In the genomic region with DNA sequence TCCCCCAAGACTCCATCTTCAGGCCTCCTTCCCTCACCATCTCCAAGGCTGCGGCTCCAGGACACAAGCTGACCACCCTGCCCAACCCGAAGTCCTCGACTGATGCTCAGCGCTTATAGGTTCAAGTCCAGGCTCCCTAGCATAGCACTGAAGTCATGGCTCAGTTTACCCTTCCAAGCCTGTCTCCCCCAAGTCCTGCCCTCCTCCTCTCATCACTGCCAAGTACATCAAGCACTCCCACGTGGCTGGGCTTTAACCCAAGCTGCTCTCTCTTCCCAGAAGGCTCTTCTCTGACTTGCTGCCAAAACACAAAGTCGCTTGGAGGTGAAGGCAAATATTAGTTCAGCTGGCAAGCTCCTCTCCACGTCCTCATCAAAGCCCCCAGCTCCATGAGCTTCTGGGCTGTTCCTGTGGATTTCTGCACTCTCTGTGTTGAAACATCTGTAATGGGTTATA, we compare ENCODE assay signal across 10 cellular contexts. TPM values are rescaled to one million over a fixed set of nuclear protein-coding genes. Genes with fewer than 3 reads are reported as not detected.
A peak's percentile ranks its signal among the peaks of the same experiment; 100 is the strongest.
DNase-seq lines count a peak whose midpoint lies in the region; ATAC-seq, FAIRE-seq and TF ChIP-seq lines count a peak whose summit lies in the region.
"Had no signal": no experiment of that assay in that cellular context is flagged by ENCODE, and none has a peak within 500 bp of the region (broad histone marks: within the 10 kb centered on the region; RNA-seq: fewer than 3 reads in every experiment).

No MANE protein-coding gene starts in this region.

- no peak overlapping the region for H3K4me3 Mint-ChIP-seq in activated CD8-positive, alpha-beta memory T cell treated with anti-CD3 and anti-CD28 coated beads, Interleukin-2, amount 10 ng/mL, durations not matched to agents 7 days and 5 days

- TF ChIP-seq POLR2A in HepG2 (IDR thresholded peaks at IDR 0.05; ENCODE audit: insufficient read depth in 1 of 2, low read depth in 2 of 2, low read length in 2 of 2) (no peak), vagina (IDR thresholded peaks at IDR 0.05) (no peak)

- no peaks in the 10 kb centered on the region for H3K9me2 ChIP-seq in Karpas-422 (replicated peaks; ENCODE audit: insufficient read depth, low read length)

- TF ChIP-seq CTCF in brain microvascular endothelial cell (IDR thresholded peaks at IDR 0.05; ENCODE audit: low read depth, low read length, missing control alignments): no peak
- 0 out of 2 replicates have a peak, but pooled peaks have one; percentile 4 for TF ChIP-seq CTCF in HepG2 (CRISPR knock-in tag; IDR thresholded peaks at IDR 0.05)
- no peak for TF ChIP-seq CTCF in vagina (IDR thresholded peaks at IDR 0.05)

- TF ChIP-seq RAD21 in HepG2 (CRISPR knock-in tag; IDR thresholded peaks at IDR 0.05): no peak

- H3K4me1 Mint-ChIP-seq in activated CD8-positive, alpha-beta memory T cell treated with anti-CD3 and anti-CD28 coated beads, Interleukin-2, amount 10 ng/mL, durations not matched to agents 7 days and 5 days: peaks cover 17% of the 10 kb centered on the region

- in situ Hi-C loops in brain microvascular endothelial cell (cut with HindIII; ENCODE audit: low pct_ligation_motif_present, low sequenced_read_pairs) (no loop called here), HepG2 (cut with HindIII; ENCODE audit: extremely low pct_ligation_motif_present, low pct_unique_long_range_greater_than_20kb) (no loop called here)

- 45% methylated on average over 7 of the region's 7 CpGs for WGBS in HepG2 (ENCODE audit: low lambda C conversion rate)

- no peak overlapping the region for H2AFZ ChIP-seq in HepG2 (ENCODE audit: low read length)
- H2AFZ ChIP-seq in Karpas-422 (ENCODE audit: low read length): no peak overlapping the region

- H4K20me1 ChIP-seq in HepG2 (ENCODE audit: insufficient read depth, low read length) (no peaks in the 10 kb centered on the region), Karpas-422 (ENCODE audit: insufficient read depth, low read depth, low read length) (no peaks in the 10 kb centered on the region)

- CTCF ChIA-PET in activated CD8-positive, alpha-beta memory T cell treated with anti-CD3 and anti-CD28 coated beads, Interleukin-2, amount 10 ng/mL, durations not matched to agents 7 days and 5 days (lab: Charles Lee): no interaction called here
- CTCF ChIA-PET in HepG2 (lab: Yijun Ruan, JAX; ENCODE audit: low intra/inter-chr PET ratio, low total read pairs): no interaction called here

- peak; percentile 68 for FAIRE-seq in HepG2 (lab: Jason Lieb, UNC)
- FAIRE-seq: A204.1 had no signal

- ATAC-seq in activated CD8-positive, alpha-beta memory T cell treated with anti-CD3 and anti-CD28 coated beads, Interleukin-2, amount 10 ng/mL, durations not matched to agents 7 days and 5 days: no peak
- peak; percentile 92 for ATAC-seq in HepG2

- H3K9ac ChIP-seq in HepG2 (ENCODE audit: insufficient read depth, low read depth, low read length): no peak overlapping the region
- H3K9ac ChIP-seq in Karpas-422 (ENCODE audit: low read length): no peak overlapping the region

- intact Hi-C loops in HepG2 (cut with micrococcal nuclease; ENCODE audit: unreplicated experiment): no loop called here
- intact Hi-C loops in vagina (cut with DNase I): no loop called here

- no peak overlapping the region for H3K4me3 ChIP-seq in brain microvascular endothelial cell (ENCODE audit: low read depth, low read length)
- H3K4me3 ChIP-seq in HepG2 (replicated peaks in 1 of 3; ENCODE audit: insufficient read depth in 1 of 3, low read depth in 2 of 3, low read length in 3 of 3): no peak overlapping the region
- no peak overlapping the region for H3K4me3 ChIP-seq in vagina
- no peak overlapping the region for H3K4me3 ChIP-seq in Karpas-422 (ENCODE audit: low read length)
- H3K4me3 ChIP-seq: SJCRH30 had no signal

- H3K4me2 ChIP-seq in HepG2 (ENCODE audit: low read depth, low read length) (peak overlapping the region; percentile 57), Karpas-422 (ENCODE audit: low read depth, low read length, poor library complexity, severe bottlenecking) (no peak overlapping the region)

- DNase-seq in activated CD8-positive, alpha-beta memory T cell treated with anti-CD3 and anti-CD28 coated beads for 24 hours: peak; percentile 42
- no peak for DNase-seq in activated CD8-positive, alpha-beta memory T cell treated with anti-CD3 and anti-CD28 coated beads, Interleukin-2, amount 10 ng/mL, durations not matched to agents 7 days and 5 days
- DNase-seq in brain microvascular endothelial cell (peak; percentile 60), HepG2 (ENCODE audit: low spot score) (peak; percentile 89), vagina (ENCODE audit: extremely low spot score in 2 of 2) (no peak), superior temporal gyrus (ENCODE audit: extremely low spot score) (no peak), Karpas-422 (no peak), T1000 (lab: John Stamatoyannopoulos, UW) (no peak)

- H3K36me3 ChIP-seq in brain microvascular endothelial cell (replicated peaks) (no peaks in the 10 kb centered on the region), HepG2 (replicated peaks in 1 of 2; ENCODE audit: control insufficient read depth in 1 of 2, insufficient read depth in 2 of 2, low read length in 2 of 2) (no peaks in the 10 kb centered on the region), vagina (no peaks in the 10 kb centered on the region), Karpas-422 (ENCODE audit: insufficient read depth, low read length) (no peaks in the 10 kb centered on the region)
- H3K36me3 ChIP-seq: SJCRH30 had no signal

- peaks cover 50% of the 10 kb centered on the region for H3K4me1 ChIP-seq in HepG2 (ENCODE audit: insufficient read depth, low read length)
- H3K4me1 ChIP-seq in vagina: peaks cover 53% of the 10 kb centered on the region
- H3K4me1 ChIP-seq in Karpas-422 (ENCODE audit: low read length): no peaks in the 10 kb centered on the region

- no peaks in the 10 kb centered on the region for H3K27me3 ChIP-seq in brain microvascular endothelial cell (replicated peaks)
- peaks cover 0 to 11% of the 10 kb centered on the region in 2 experiments; a peak in 1 of 5 replicates for H3K27me3 ChIP-seq in HepG2 (ENCODE audit: control insufficient read depth in 1 of 2, insufficient read depth in 2 of 2, low read length in 2 of 2)
- no peaks in the 10 kb centered on the region for H3K27me3 ChIP-seq in vagina
- H3K27me3 ChIP-seq in Karpas-422 (ENCODE audit: low read length): no peaks in the 10 kb centered on the region
- H3K27me3 ChIP-seq: SJCRH30 had no signal

- peaks cover 57% of the 10 kb centered on the region for H3K27me3 Mint-ChIP-seq in activated CD8-positive, alpha-beta memory T cell treated with anti-CD3 and anti-CD28 coated beads, Interleukin-2, amount 10 ng/mL, durations not matched to agents 7 days and 5 days

- no peaks in the 10 kb centered on the region for H3K36me3 Mint-ChIP-seq in activated CD8-positive, alpha-beta memory T cell treated with anti-CD3 and anti-CD28 coated beads, Interleukin-2, amount 10 ng/mL, durations not matched to agents 7 days and 5 days

- H3K9me3 Mint-ChIP-seq in activated CD8-positive, alpha-beta memory T cell treated with anti-CD3 and anti-CD28 coated beads, Interleukin-2, amount 10 ng/mL, durations not matched to agents 7 days and 5 days (ENCODE audit: low read depth): no peaks in the 10 kb centered on the region

- peak in 1 of 2 experiments; percentile 68; a peak in 2 of 4 replicates for TF ChIP-seq EP300 in HepG2 (IDR thresholded peaks at IDR 0.05; ENCODE audit: low read depth in 2 of 2, low read length in 2 of 2)
- TF ChIP-seq EP300 in HepG2 (CRISPR knock-in tag; IDR thresholded peaks at IDR 0.05; ENCODE audit: borderline replicate concordance): no peak; the same call in 1 of the 2 replicates

- POLR2A ChIA-PET in HepG2 (lab: Yijun Ruan, JAX): interaction anchor here (1.1 kb wide), 1 partner anchor 22 kb away, joined by 10 read pairs; a partner anchor contains a TSS

- H3K27ac Mint-ChIP-seq in activated CD8-positive, alpha-beta memory T cell treated with anti-CD3 and anti-CD28 coated beads, Interleukin-2, amount 10 ng/mL, durations not matched to agents 7 days and 5 days: no peak overlapping the region

- BruUV-seq in HepG2 (replicated peaks; lab: Mats Ljungman, UMichigan): no TSS peak

- H3K79me2 ChIP-seq in HepG2 (ENCODE audit: insufficient read depth, low read length): no peaks in the 10 kb centered on the region
- H3K79me2 ChIP-seq in Karpas-422 (ENCODE audit: low read length): no peaks in the 10 kb centered on the region

- H3K9me3 ChIP-seq in HepG2 (ENCODE audit: low read length) (no peaks in the 10 kb centered on the region), vagina (no peaks in the 10 kb centered on the region), Karpas-422 (ENCODE audit: low read length) (no peaks in the 10 kb centered on the region)
- H3K9me3 ChIP-seq: SJCRH30 had no signal

- H3K27ac ChIP-seq in brain microvascular endothelial cell (no peak overlapping the region), HepG2 (ENCODE audit: extremely low read length, insufficient read depth, low read length) (no peak overlapping the region), vagina (peak overlapping the region; percentile 4), Karpas-422 (ENCODE audit: low read length) (no peak overlapping the region)
- H3K27ac ChIP-seq: SJCRH30 had no signal

RNA-seq across cellular contexts. Expression of a gene that starts 22.1 kb away (rescaled TPM):
- total RNA-seq in activated CD8-positive, alpha-beta memory T cell treated with anti-CD3 and anti-CD28 coated beads, Interleukin-2, amount 10 ng/mL, durations not matched to agents 7 days and 5 days: 10 to 100 TPM; 88.5 to 89.9 TPM
- total RNA-seq in HepG2 (2016; rRNA removed; fragmentation: Illumina TruSeq; extraction: Trizol): 39.5 and 48.6 TPM in 2 replicates
- total RNA-seq in HepG2 (2016; cell fraction: cytosol; rRNA removed; fragmentation: Illumina TruSeq; extraction: Trizol; ENCODE audit: low read depth): 21.2 and 25.8 TPM in 2 replicates
- 34.4 and 49.1 TPM in 2 replicates for total RNA-seq in HepG2 (2016; cell fraction: insoluble cytoplasmic fraction; rRNA removed; fragmentation: Illumina TruSeq; extraction: Trizol)
- total RNA-seq in HepG2 (2016; cell fraction: membrane; rRNA removed; fragmentation: Illumina TruSeq; extraction: Trizol): 11.9 and 12.7 TPM in 2 replicates
- 71.7 and 86.1 TPM in 2 replicates for total RNA-seq in HepG2 (2016; cell fraction: nucleus; rRNA removed; fragmentation: Illumina TruSeq; extraction: Trizol)
- polyA plus RNA-seq in HepG2 (2011; rRNA removed): 107 and 115 TPM in 2 replicates
- 45.5 and 75.4 TPM in 2 replicates for polyA plus RNA-seq in HepG2 (2011; cell fraction: cytosol; rRNA removed)
- 244 and 247 TPM in 2 replicates for polyA plus RNA-seq in HepG2 (2011; cell fraction: nucleus; rRNA removed)
- polyA plus RNA-seq in HepG2 (2012): 67.4 and 121 TPM in 2 replicates
- 1.8 and 2.0 TPM in 2 replicates for polyA plus RNA-seq in HepG2 (2016; cell fraction: cytosol; fragmentation: Illumina TruSeq; extraction: Trizol; ENCODE audit: low read depth)
- 21.2 and 23.1 TPM in 2 replicates for polyA plus RNA-seq in HepG2 (2016; cell fraction: insoluble cytoplasmic fraction; fragmentation: Illumina TruSeq; extraction: Trizol; ENCODE audit: low read depth)
- 3.2 and 3.8 TPM in 2 replicates for polyA plus RNA-seq in HepG2 (2016; cell fraction: membrane; fragmentation: Illumina TruSeq; extraction: Trizol; ENCODE audit: low read depth)
- polyA plus RNA-seq in HepG2 (2016; cell fraction: nucleus; fragmentation: Illumina TruSeq; extraction: Trizol; ENCODE audit: insufficient read depth, low read depth): 120 and 121 TPM in 2 replicates
- polyA minus RNA-seq in HepG2 (2011; rRNA and poly(A)+ RNA removed; ENCODE audit: low replicate concordance): 309 and 698 TPM in 2 replicates
- polyA minus RNA-seq in HepG2 (2011; cell fraction: cytosol; rRNA and poly(A)+ RNA removed): 78.7 and 104 TPM in 2 replicates
- polyA minus RNA-seq in HepG2 (2011; cell fraction: nucleus; rRNA and poly(A)+ RNA removed): 179 and 204 TPM in 2 replicates
- 68.8 TPM for total RNA-seq in vagina
- 38.0 and 88.4 TPM in 2 replicates for total RNA-seq in Karpas-422 (2014; rRNA removed; shearing (Covaris generic); ENCODE audit: low replicate concordance)

RNA-seq across cellular contexts. Expression of a gene that starts 23.7 kb away (rescaled TPM):
- total RNA-seq in activated CD8-positive, alpha-beta memory T cell treated with anti-CD3 and anti-CD28 coated beads, Interleukin-2, amount 10 ng/mL, durations not matched to agents 7 days and 5 days: 1 to 10 TPM; 2.7 to 3.2 TPM
- total RNA-seq in HepG2 (2016; rRNA removed; fragmentation: Illumina TruSeq; extraction: Trizol) (11.5 and 19.6 TPM in 2 replicates), vagina (5.9 TPM)
- 5.2 TPM in 2 replicates for total RNA-seq in HepG2 (2016; cell fraction: cytosol; rRNA removed; fragmentation: Illumina TruSeq; extraction: Trizol; ENCODE audit: low read depth)
- 10.8 and 20.2 TPM in 2 replicates for total RNA-seq in HepG2 (2016; cell fraction: insoluble cytoplasmic fraction; rRNA removed; fragmentation: Illumina TruSeq; extraction: Trizol)
- 16.6 and 16.8 TPM in 2 replicates for total RNA-seq in HepG2 (2016; cell fraction: membrane; rRNA removed; fragmentation: Illumina TruSeq; extraction: Trizol)
- 6.0 and 7.0 TPM in 2 replicates for total RNA-seq in HepG2 (2016; cell fraction: nucleus; rRNA removed; fragmentation: Illumina TruSeq; extraction: Trizol)
- 12.7 and 17.0 TPM in 2 replicates for polyA plus RNA-seq in HepG2 (2011; rRNA removed)
- 17.0 and 27.6 TPM in 2 replicates for polyA plus RNA-seq in HepG2 (2011; cell fraction: cytosol; rRNA removed)
- 4.1 and 7.8 TPM in 2 replicates for polyA plus RNA-seq in HepG2 (2011; cell fraction: nucleus; rRNA removed)
- polyA plus RNA-seq in HepG2 (2012): 16.9 and 18.5 TPM in 2 replicates
- polyA plus RNA-seq in HepG2 (2016; cell fraction: cytosol; fragmentation: Illumina TruSeq; extraction: Trizol; ENCODE audit: low read depth): 9.6 and 10.7 TPM in 2 replicates
- 42.7 and 43.4 TPM in 2 replicates for polyA plus RNA-seq in HepG2 (2016; cell fraction: insoluble cytoplasmic fraction; fragmentation: Illumina TruSeq; extraction: Trizol; ENCODE audit: low read depth)
- polyA plus RNA-seq in HepG2 (2016; cell fraction: membrane; fragmentation: Illumina TruSeq; extraction: Trizol; ENCODE audit: low read depth): 22.0 and 22.7 TPM in 2 replicates
- polyA plus RNA-seq in HepG2 (2016; cell fraction: nucleus; fragmentation: Illumina TruSeq; extraction: Trizol; ENCODE audit: insufficient read depth, low read depth): 16.1 and 16.6 TPM in 2 replicates
- 30.1 and 125 TPM in 2 replicates for polyA minus RNA-seq in HepG2 (2011; rRNA and poly(A)+ RNA removed; ENCODE audit: low replicate concordance)
- 17.9 and 19.5 TPM in 2 replicates for polyA minus RNA-seq in HepG2 (2011; cell fraction: cytosol; rRNA and poly(A)+ RNA removed)
- 4.9 and 8.1 TPM in 2 replicates for polyA minus RNA-seq in HepG2 (2011; cell fraction: nucleus; rRNA and poly(A)+ RNA removed)
- total RNA-seq in Karpas-422 (2014; rRNA removed; shearing (Covaris generic); ENCODE audit: low replicate concordance): not detected in 2 replicates
- total RNA-seq: SJCRH30 had no signal

Comparison
In these comparisons a context has a peak if more than half of its experiments do, and no peak if none do; other contexts are left out.
1. DNase-seq: peak in activated CD8-positive, alpha-beta memory T cell treated with anti-CD3 and anti-CD28 coated beads for 24 hours (single experiment), brain microvascular endothelial cell (single experiment) and HepG2 (single experiment); none in activated CD8-positive, alpha-beta memory T cell treated with anti-CD3 and anti-CD28 coated beads, Interleukin-2, amount 10 ng/mL, durations not matched to agents 7 days and 5 days (single experiment), vagina (0 of 2), superior temporal gyrus (single experiment), Karpas-422 (single experiment) and T1000 (single experiment).